ENCODE assay signal across 8 cellular contexts in the genomic region with DNA sequence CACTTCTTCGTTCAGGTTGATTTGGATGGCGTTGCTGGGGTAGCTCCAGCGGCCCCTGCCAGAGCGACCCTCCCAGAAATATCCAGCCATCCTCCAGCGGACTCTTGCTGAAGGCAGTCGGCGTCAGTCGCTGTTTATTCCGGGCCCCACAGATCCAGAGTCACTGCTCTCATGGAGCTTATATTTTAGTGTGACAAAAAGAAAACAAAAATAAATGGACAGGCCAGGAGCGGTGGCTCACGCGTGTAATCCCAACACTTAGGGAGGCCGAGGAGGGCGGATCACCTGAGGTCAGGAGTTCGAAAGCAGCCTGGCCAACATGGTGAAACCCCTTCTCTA. TPM values are rescaled to one million over a fixed set of nuclear protein-coding genes. Genes with fewer than 3 reads are reported as not detected.
DNase-seq lines count a peak whose midpoint lies in the region; ATAC-seq, FAIRE-seq and TF ChIP-seq lines count a peak whose summit lies in the region.

No MANE protein-coding gene starts in this region.

- peaks cover 15% of the 10 kb centered on the region for H3K36me3 ChIP-seq in HUES6 (ENCODE audit: control insufficient read depth, insufficient read depth, low read length)

- POLR2A ChIA-PET in A549 (lab: Yijun Ruan, JAX) = no interaction called here

- peak overlapping the region; percentile 82 for H3K4me2 ChIP-seq in A549

- H3K27ac ChIP-seq in A549 = peak overlapping the region; percentile 89 to 99
- H3K27ac ChIP-seq in HUES6 (ENCODE audit: low read depth, low read length) = peak overlapping the region; percentile 75

- peaks cover 12% of the 10 kb centered on the region for H3K4me1 Mint-ChIP-seq in central memory CD8-positive, alpha-beta T cell

- CTCF ChIA-PET in A549 (lab: Yijun Ruan, JAX) = interaction anchor here (1.2 to 1.4 kb wide), 2 partner anchors 12 to 13 kb away, joined by 3 to 7 read pairs; no protein-coding TSS in a partner anchor

- FAIRE-seq in A549 (lab: Jason Lieb, UNC) = no peak

- H3K9me3 ChIP-seq in A549 = no peaks in the 10 kb centered on the region
- H3K9me3 ChIP-seq in HUES6 (ENCODE audit: control insufficient read depth, insufficient read depth, low read depth, low read length) = no peaks in the 10 kb centered on the region
- H3K9me3 ChIP-seq in mononuclear cell (ENCODE audit: low read depth, low read length) = no peaks in the 10 kb centered on the region

- no peak for TF ChIP-seq CTCF in A549 (IDR thresholded peaks at IDR 0.05)

- H3K27me3 Mint-ChIP-seq in central memory CD8-positive, alpha-beta T cell = peaks cover 4% of the 10 kb centered on the region

- TF ChIP-seq RAD21 in A549 (conservative IDR thresholded peaks at IDR 0.05 in 1 of 2, IDR thresholded peaks at IDR 0.05 in 1 of 2) = no peak

- no peak for TF ChIP-seq POLR2A in A549 (IDR thresholded peaks at IDR 0.05; ENCODE audit: low read length)

- peak; percentile 55 to 56; a peak in 5 of 6 replicates for ATAC-seq in A549
- ATAC-seq in central memory CD8-positive, alpha-beta T cell (replicated peaks; ENCODE audit: extremely low read depth, poor library complexity, severe bottlenecking) = peak; percentile 0

- H3K4me1 ChIP-seq in A549 (0 out of 3 replicates have a peak, but pooled peaks cover 8% of the 10 kb centered on the region), HUES6 (ENCODE audit: control insufficient read depth, insufficient read depth, low read length) (no peaks in the 10 kb centered on the region), mononuclear cell (ENCODE audit: insufficient read depth, low read length) (peaks cover 21% of the 10 kb centered on the region)

- H3K27me3 ChIP-seq in HUES6 (ENCODE audit: control insufficient read depth, insufficient read depth, low read length) = no peaks in the 10 kb centered on the region
- H3K27me3 ChIP-seq in mononuclear cell (ENCODE audit: insufficient read depth, low read length) = no peaks in the 10 kb centered on the region

- WGBS in A549 (ENCODE audit: missing lambda C conversion rate) = 4% methylated on average over 11 of the region's 15 CpGs

- TF ChIP-seq EP300 in A549 (IDR thresholded peaks at IDR 0.05) = no peak

- H3K27ac Mint-ChIP-seq in central memory CD8-positive, alpha-beta T cell (ENCODE audit: low read depth) = peak overlapping the region; percentile 96

- peaks cover 19% of the 10 kb centered on the region for H3K36me3 Mint-ChIP-seq in central memory CD8-positive, alpha-beta T cell (ENCODE audit: insufficient read depth)

- no peaks in the 10 kb centered on the region for H3K9me3 Mint-ChIP-seq in central memory CD8-positive, alpha-beta T cell

- DNase-seq in A549 (ENCODE audit: low read depth in 1 of 2, low spot score in 1 of 2) (peak in 1 of 2 experiments; percentile 5), NCI-H2171 treated with DMSO at 0.1 percent for 48 hours (lab: John Stamatoyannopoulos, UW) (no peak), NCI-H2029 treated with DMSO at 0.1 percent for 48 hours (lab: John Stamatoyannopoulos, UW) (no peak), NCI-H1417 (lab: John Stamatoyannopoulos, UW) (no peak)
- DNase-seq in central memory CD8-positive, alpha-beta T cell (ENCODE audit: low spot score in 2 of 2) = no peak
- no peak for DNase-seq in NK-92 treated with Interleukin-12 subunit alpha and Interleukin-12 subunit beta, amount 100 ng/mL, for 24 hours (lab: John Stamatoyannopoulos, UW)

- peak overlapping the region; percentile 96 for H3K4me3 Mint-ChIP-seq in central memory CD8-positive, alpha-beta T cell

- peak overlapping the region; percentile 96 for H3K9ac ChIP-seq in HUES6 (ENCODE audit: low read length)

- peak overlapping the region; percentile 54 for H3K4me3 ChIP-seq in A549
- peak overlapping the region; percentile 90 for H3K4me3 ChIP-seq in HUES6 (ENCODE audit: low read depth, low read length)
- H3K4me3 ChIP-seq in mononuclear cell (ENCODE audit: low read length) = peak overlapping the region; percentile 76

TF ChIP-seq in A549, 52 proteins besides CTCF, POLR2A, EP300 and RAD21 (continues in another document):
- TF ChIP-seq JUN (IDR thresholded peaks at IDR 0.05) = no peak; a peak in 1 of 5 replicates
- no peak for TF ChIP-seq ZSCAN20 (CRISPR knock-in tag; IDR thresholded peaks at IDR 0.05)
- TF ChIP-seq NR3C1 (IDR thresholded peaks at IDR 0.05) = no peak
- TF ChIP-seq, protein P1, sequence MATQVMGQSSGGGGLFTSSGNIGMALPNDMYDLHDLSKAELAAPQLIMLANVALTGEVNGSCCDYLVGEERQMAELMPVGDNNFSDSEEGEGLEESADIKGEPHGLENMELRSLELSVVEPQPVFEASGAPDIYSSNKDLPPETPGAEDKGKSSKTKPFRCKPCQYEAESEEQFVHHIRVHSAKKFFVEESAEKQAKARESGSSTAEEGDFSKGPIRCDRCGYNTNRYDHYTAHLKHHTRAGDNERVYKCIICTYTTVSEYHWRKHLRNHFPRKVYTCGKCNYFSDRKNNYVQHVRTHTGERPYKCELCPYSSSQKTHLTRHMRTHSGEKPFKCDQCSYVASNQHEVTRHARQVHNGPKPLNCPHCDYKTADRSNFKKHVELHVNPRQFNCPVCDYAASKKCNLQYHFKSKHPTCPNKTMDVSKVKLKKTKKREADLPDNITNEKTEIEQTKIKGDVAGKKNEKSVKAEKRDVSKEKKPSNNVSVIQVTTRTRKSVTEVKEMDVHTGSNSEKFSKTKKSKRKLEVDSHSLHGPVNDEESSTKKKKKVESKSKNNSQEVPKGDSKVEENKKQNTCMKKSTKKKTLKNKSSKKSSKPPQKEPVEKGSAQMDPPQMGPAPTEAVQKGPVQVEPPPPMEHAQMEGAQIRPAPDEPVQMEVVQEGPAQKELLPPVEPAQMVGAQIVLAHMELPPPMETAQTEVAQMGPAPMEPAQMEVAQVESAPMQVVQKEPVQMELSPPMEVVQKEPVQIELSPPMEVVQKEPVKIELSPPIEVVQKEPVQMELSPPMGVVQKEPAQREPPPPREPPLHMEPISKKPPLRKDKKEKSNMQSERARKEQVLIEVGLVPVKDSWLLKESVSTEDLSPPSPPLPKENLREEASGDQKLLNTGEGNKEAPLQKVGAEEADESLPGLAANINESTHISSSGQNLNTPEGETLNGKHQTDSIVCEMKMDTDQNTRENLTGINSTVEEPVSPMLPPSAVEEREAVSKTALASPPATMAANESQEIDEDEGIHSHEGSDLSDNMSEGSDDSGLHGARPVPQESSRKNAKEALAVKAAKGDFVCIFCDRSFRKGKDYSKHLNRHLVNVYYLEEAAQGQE (IDR thresholded peaks at IDR 0.05) = no peak
- TF ChIP-seq ZNF302 (CRISPR knock-in tag; IDR thresholded peaks at IDR 0.05) = no peak
- no peak for TF ChIP-seq EHMT2 (IDR thresholded peaks at IDR 0.05; ENCODE audit: low read depth)
- TF ChIP-seq, protein P2, sequence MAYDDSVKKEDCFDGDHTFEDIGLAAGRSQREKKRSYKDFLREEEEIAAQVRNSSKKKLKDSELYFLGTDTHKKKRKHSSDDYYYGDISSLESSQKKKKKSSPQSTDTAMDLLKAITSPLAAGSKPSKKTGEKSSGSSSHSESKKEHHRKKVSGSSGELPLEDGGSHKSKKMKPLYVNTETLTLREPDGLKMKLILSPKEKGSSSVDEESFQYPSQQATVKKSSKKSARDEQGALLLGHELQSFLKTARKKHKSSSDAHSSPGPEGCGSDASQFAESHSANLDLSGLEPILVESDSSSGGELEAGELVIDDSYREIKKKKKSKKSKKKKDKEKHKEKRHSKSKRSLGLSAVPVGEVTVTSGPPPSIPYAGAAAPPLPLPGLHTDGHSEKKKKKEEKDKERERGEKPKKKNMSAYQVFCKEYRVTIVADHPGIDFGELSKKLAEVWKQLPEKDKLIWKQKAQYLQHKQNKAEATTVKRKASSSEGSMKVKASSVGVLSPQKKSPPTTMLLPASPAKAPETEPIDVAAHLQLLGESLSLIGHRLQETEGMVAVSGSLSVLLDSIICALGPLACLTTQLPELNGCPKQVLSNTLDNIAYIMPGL (CRISPR knock-in tag; IDR thresholded peaks at IDR 0.05; ENCODE audit: borderline replicate concordance) = no peak
- TF ChIP-seq NFE2L2 (conservative IDR thresholded peaks at IDR 0.05; ENCODE audit: low read length) = no peak
- TF ChIP-seq POLR2AphosphoS2 (conservative IDR thresholded peaks at IDR 0.05; ENCODE audit: low read length) = no peak
- no peak for TF ChIP-seq FOSL2 (IDR thresholded peaks at IDR 0.05)
- TF ChIP-seq FOSL2 (CRISPR knock-in tag; IDR thresholded peaks at IDR 0.05) = no peak
- TF ChIP-seq HDAC2 (IDR thresholded peaks at IDR 0.05) = no peak
- TF ChIP-seq SMC3 (IDR thresholded peaks at IDR 0.05) = no peak
- TF ChIP-seq NPAS2 (CRISPR knock-in tag; IDR thresholded peaks at IDR 0.05; ENCODE audit: borderline replicate concordance) = no peak
- TF ChIP-seq CEBPB (IDR thresholded peaks at IDR 0.05) = no peak
- TF ChIP-seq ESRRA (IDR thresholded peaks at IDR 0.05; ENCODE audit: borderline replicate concordance, low read length) = no peak
- no peak for TF ChIP-seq MAZ (IDR thresholded peaks at IDR 0.05; ENCODE audit: borderline replicate concordance, low read depth, low read length)
- TF ChIP-seq, protein P3, sequence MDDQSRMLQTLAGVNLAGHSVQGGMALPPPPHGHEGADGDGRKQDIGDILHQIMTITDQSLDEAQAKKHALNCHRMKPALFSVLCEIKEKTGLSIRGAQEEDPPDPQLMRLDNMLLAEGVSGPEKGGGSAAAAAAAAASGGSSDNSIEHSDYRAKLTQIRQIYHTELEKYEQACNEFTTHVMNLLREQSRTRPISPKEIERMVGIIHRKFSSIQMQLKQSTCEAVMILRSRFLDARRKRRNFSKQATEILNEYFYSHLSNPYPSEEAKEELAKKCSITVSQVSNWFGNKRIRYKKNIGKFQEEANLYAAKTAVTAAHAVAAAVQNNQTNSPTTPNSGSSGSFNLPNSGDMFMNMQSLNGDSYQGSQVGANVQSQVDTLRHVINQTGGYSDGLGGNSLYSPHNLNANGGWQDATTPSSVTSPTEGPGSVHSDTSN (IDR thresholded peaks at IDR 0.05) = no peak

RNA-seq across cellular contexts. Expression of gene CFAP298, which starts 0.8 kb away (rescaled TPM):
- polyA plus RNA-seq in A549 (2011; rRNA removed) (22.2 and 35.6 TPM in 2 replicates), A549 (2017; fragmentation: RNase III; extraction: RNeasy Plus Mini Kit Qiagen cat#74134 plus additional on column Dnase treatment) (39.3 to 42.3 TPM (median 41.8 TPM) in 3 replicates)
- polyA plus RNA-seq in A549 (2012; cell fraction: cytosol; rRNA removed) = 19.1 and 20.1 TPM in 2 replicates
- 13.3 and 18.4 TPM in 2 replicates for polyA plus RNA-seq in A549 (2012; cell fraction: nucleus; rRNA removed)
- 4.3 and 5.8 TPM in 2 replicates for polyA minus RNA-seq in A549 (2011; rRNA and poly(A)+ RNA removed)
- total RNA-seq in mononuclear cell = 3.3 TPM

RNA-seq across cellular contexts. Expression of gene TCP10L, which starts 27.6 kb away (rescaled TPM):
- polyA plus RNA-seq in A549 (2011; rRNA removed) (1.2 TPM in 2 replicates), A549 (2017; fragmentation: RNase III; extraction: RNeasy Plus Mini Kit Qiagen cat#74134 plus additional on column Dnase treatment) (0.30 to 0.62 TPM (median 0.54 TPM) in 3 replicates)
- 0.24 and 0.25 TPM in 2 replicates for polyA plus RNA-seq in A549 (2012; cell fraction: cytosol; rRNA removed)
- polyA plus RNA-seq in A549 (2012; cell fraction: nucleus; rRNA removed) = 0.41 and 0.66 TPM in 2 replicates
- 0.63 and 0.91 TPM in 2 replicates for polyA minus RNA-seq in A549 (2011; rRNA and poly(A)+ RNA removed)
- not detected for total RNA-seq in mononuclear cell
